8 cellular contexts compared by ENCODE assay signal in genomic region chr19:14361824-14362223, GRCh38. TPM values are rescaled to one million over a fixed set of nuclear protein-coding genes. Genes with fewer than 3 reads are reported as not detected.
DNase-seq lines count a peak whose midpoint lies in the region; ATAC-seq and TF ChIP-seq lines count a peak whose summit lies in the region.

No MANE protein-coding gene starts in this region.

- no peak for TF ChIP-seq POLR2A in erythroblast (IDR thresholded peaks at IDR 0.05; ENCODE audit: low read length)

- no peak for ATAC-seq in HG03095 (IDR thresholded peaks at IDR 0.05; ENCODE audit: unreplicated experiment)
- no peak for ATAC-seq in HG02840 (IDR thresholded peaks at IDR 0.05; ENCODE audit: low FRiP score, unreplicated experiment)

- peak; percentile 51 to 53 for DNase-seq in stimulated activated CD4-positive, alpha-beta T cell treated with anti-CD3 and anti-CD28 coated beads, Interleukin-2, amount 100 ng/mL, for 24 hours
- no peak for DNase-seq in stimulated activated CD4-positive, alpha-beta T cell treated with anti-CD3 and anti-CD28 coated beads, Interleukin-1b, Interleukin-23, amount 100 ng/mL, for 48 hours
- DNase-seq in SK-N-DZ (ENCODE audit: low spot score) = peak; percentile 59
- DNase-seq in erythroblast (lab: John Stamatoyannopoulos, UW) = peak; percentile 33 to 44
- DNase-seq in effector CD8-positive, alpha-beta T cell (lab: John Stamatoyannopoulos, UW) = no peak
- no peak for DNase-seq in NCI-H1930 (lab: John Stamatoyannopoulos, UW)

RNA-seq across cellular contexts. Expression of gene ADGRE5, which starts 19.4 kb away (rescaled TPM):
- polyA plus RNA-seq in SK-N-DZ (2014; cell fraction: cytosol; rRNA removed) = not detected in 2 replicates
- 0.24 and 0.45 TPM in 2 replicates for polyA plus RNA-seq in SK-N-DZ (2014; cell fraction: nucleus; rRNA removed)

RNA-seq across cellular contexts. Expression of gene DDX39A, which starts 57.3 kb away (rescaled TPM):
- 135 and 143 TPM in 2 replicates for polyA plus RNA-seq in SK-N-DZ (2014; cell fraction: cytosol; rRNA removed)
- 628 and 731 TPM in 2 replicates for polyA plus RNA-seq in SK-N-DZ (2014; cell fraction: nucleus; rRNA removed)

Comparison
In these comparisons a context has a peak if more than half of its experiments do, and no peak if none do; other contexts are left out.
1. DNase-seq: peak in stimulated activated CD4-positive, alpha-beta T cell treated with anti-CD3 and anti-CD28 coated beads, Interleukin-2, amount 100 ng/mL, for 24 hours (2 of 2), SK-N-DZ (single experiment) and erythroblast (2 of 2); none in stimulated activated CD4-positive, alpha-beta T cell treated with anti-CD3 and anti-CD28 coated beads, Interleukin-1b, Interleukin-23, amount 100 ng/mL, for 48 hours (single experiment), effector CD8-positive, alpha-beta T cell (single experiment) and NCI-H1930 (0 of 2).